19 cellular contexts compared by ENCODE assay signal in genomic region chr12:105222726-105223357, GRCh38. TPM values are rescaled to one million over a fixed set of nuclear protein-coding genes. Genes with fewer than 3 reads are reported as not detected.
DNase-seq lines count a peak whose midpoint lies in the region; ATAC-seq and TF ChIP-seq lines count a peak whose summit lies in the region.
"Had no signal": no experiment of that assay in that cellular context is flagged by ENCODE, and none has a peak within 500 bp of the region (broad histone marks: within the 10 kb centered on the region; RNA-seq: fewer than 3 reads in every experiment).

No MANE protein-coding gene starts in this region.

- H4K8ac ChIP-seq in neuronal stem cell (ENCODE audit: low read depth, low read length): no peak overlapping the region

- H3K27me3 Mint-ChIP-seq in T-helper 17 cell (no peaks in the 10 kb centered on the region), endothelial cell (ENCODE audit: unreplicated experiment) (peaks cover 9% of the 10 kb centered on the region)
- H3K27me3 Mint-ChIP-seq: activated CD4-positive, alpha-beta memory T cell treated with anti-CD3 and anti-CD28 coated beads, Interleukin-2, amount 10 ng/mL, durations not matched to agents 7 days and 5 days; stimulated activated naive CD8-positive, alpha-beta T cell treated with anti-CD3 and anti-CD28 coated beads, Interleukin-15, amount 100 ng/mL, for 72 hours had no signal

- H2AK5ac ChIP-seq in neuronal stem cell (ENCODE audit: low read depth, low read length): no peak overlapping the region

- no peak overlapping the region for H3K4me3 ChIP-seq in neuronal stem cell (ENCODE audit: low read length in 2 of 2)
- H3K4me3 ChIP-seq: GM23338, heart right ventricle, mucosa of descending colon had no signal

- H3K27me3 ChIP-seq in neuronal stem cell (ENCODE audit: control insufficient read depth in 3 of 3, insufficient read depth in 3 of 3, low read depth in 1 of 3, low read length in 3 of 3): no peaks in the 10 kb centered on the region
- H3K27me3 ChIP-seq: heart right ventricle had no signal

- no CpG with 5 or more reads among the region's 13 CpGs for WGBS in neuronal stem cell (ENCODE audit: extremely low coverage in 2 of 2, insufficient read length in 2 of 2, insufficient replicate concordance in 1 of 2), 2 donors

- H2BK12ac ChIP-seq in neuronal stem cell (ENCODE audit: low read length): no peak overlapping the region

- H3K4me3 Mint-ChIP-seq in T-helper 17 cell: peak overlapping the region; percentile 25
- peak overlapping the region; percentile 26 for H3K4me3 Mint-ChIP-seq in endothelial cell (ENCODE audit: unreplicated experiment)
- H3K4me3 Mint-ChIP-seq in stimulated activated effector memory CD8-positive, alpha-beta T cell treated with anti-CD3 and anti-CD28 coated beads, Interleukin-12 subunit alpha, Interleukin-12 subunit beta, amount 100 ng/mL, for 72 hours: no peak overlapping the region
- H3K4me3 Mint-ChIP-seq: activated CD4-positive, alpha-beta memory T cell treated with anti-CD3 and anti-CD28 coated beads, Interleukin-2, amount 10 ng/mL, durations not matched to agents 7 days and 5 days; activated T-cell treated with anti-CD3 and anti-CD28 coated beads, Interleukin-2, amount 50 U/mL, for 4 hours; GM23338; neural crest cell; stimulated activated naive CD8-positive, alpha-beta T cell treated with anti-CD3 and anti-CD28 coated beads, Interleukin-15, amount 100 ng/mL, for 72 hours had no signal

- no peak overlapping the region for H3K18ac ChIP-seq in neuronal stem cell (ENCODE audit: low read length)

- no peak for ATAC-seq in T-helper 17 cell
- no peak for ATAC-seq in stimulated activated effector memory CD8-positive, alpha-beta T cell treated with anti-CD3 and anti-CD28 coated beads, Interleukin-12 subunit alpha, Interleukin-12 subunit beta, amount 100 ng/mL, for 72 hours
- no peak for ATAC-seq in GM18909 (IDR thresholded peaks at IDR 0.05; ENCODE audit: poor library complexity, unreplicated experiment)
- ATAC-seq in GM18511 (IDR thresholded peaks at IDR 0.05; ENCODE audit: unreplicated experiment): no peak
- ATAC-seq in HG02885 (IDR thresholded peaks at IDR 0.05; ENCODE audit: poor library complexity, unreplicated experiment): no peak
- ATAC-seq: activated T-cell treated with anti-CD3 and anti-CD28 coated beads, Interleukin-2, amount 50 U/mL, for 4 hours; heart right ventricle; stimulated activated naive CD8-positive, alpha-beta T cell treated with anti-CD3 and anti-CD28 coated beads, Interleukin-15, amount 100 ng/mL, for 72 hours had no signal

- H3K4me1 Mint-ChIP-seq in T-helper 17 cell (peaks cover 28% of the 10 kb centered on the region), endothelial cell (ENCODE audit: unreplicated experiment) (peaks cover 61% of the 10 kb centered on the region)
- peaks cover 50% of the 10 kb centered on the region for H3K4me1 Mint-ChIP-seq in stimulated activated effector memory CD8-positive, alpha-beta T cell treated with anti-CD3 and anti-CD28 coated beads, Interleukin-12 subunit alpha, Interleukin-12 subunit beta, amount 100 ng/mL, for 72 hours

- no peak overlapping the region for H2BK120ac ChIP-seq in neuronal stem cell (ENCODE audit: low read depth, low read length)

- no peak overlapping the region for H4K91ac ChIP-seq in neuronal stem cell (ENCODE audit: low read depth, low read length, poor library complexity)

- H3K4me1 ChIP-seq in neuronal stem cell (ENCODE audit: control insufficient read depth in 2 of 2, insufficient read depth in 1 of 2, low read depth in 1 of 2, low read length in 2 of 2): no peaks in the 10 kb centered on the region

- TF ChIP-seq CTCF in endothelial cell (IDR thresholded peaks at IDR 0.05; ENCODE audit: unreplicated experiment): no peak

- no peaks in the 10 kb centered on the region for H3K9me3 Mint-ChIP-seq in endothelial cell (ENCODE audit: unreplicated experiment)
- H3K9me3 Mint-ChIP-seq in stimulated activated effector memory CD8-positive, alpha-beta T cell treated with anti-CD3 and anti-CD28 coated beads, Interleukin-12 subunit alpha, Interleukin-12 subunit beta, amount 100 ng/mL, for 72 hours: no peaks in the 10 kb centered on the region
- H3K9me3 Mint-ChIP-seq: activated CD4-positive, alpha-beta memory T cell treated with anti-CD3 and anti-CD28 coated beads, Interleukin-2, amount 10 ng/mL, durations not matched to agents 7 days and 5 days; activated T-cell treated with anti-CD3 and anti-CD28 coated beads, Interleukin-2, amount 50 U/mL, for 4 hours; GM23338; neural crest cell; stimulated activated naive CD8-positive, alpha-beta T cell treated with anti-CD3 and anti-CD28 coated beads, Interleukin-15, amount 100 ng/mL, for 72 hours had no signal

- H3K27ac ChIP-seq in neuronal stem cell (replicated peaks; ENCODE audit: low read length): no peak overlapping the region

- H3K27ac Mint-ChIP-seq in T-helper 17 cell (no peak overlapping the region), endothelial cell (ENCODE audit: unreplicated experiment) (peak overlapping the region; percentile 49)
- peak overlapping the region; percentile 27 for H3K27ac Mint-ChIP-seq in stimulated activated effector memory CD8-positive, alpha-beta T cell treated with anti-CD3 and anti-CD28 coated beads, Interleukin-12 subunit alpha, Interleukin-12 subunit beta, amount 100 ng/mL, for 72 hours
- H3K27ac Mint-ChIP-seq: activated CD4-positive, alpha-beta memory T cell treated with anti-CD3 and anti-CD28 coated beads, Interleukin-2, amount 10 ng/mL, durations not matched to agents 7 days and 5 days had no signal

- H3K9ac ChIP-seq in neuronal stem cell (ENCODE audit: low read depth, low read length, poor library complexity): no peak overlapping the region

- no peaks in the 10 kb centered on the region for H3K9me3 ChIP-seq in T-helper 17 cell (ENCODE audit: control insufficient read depth, low read length, poor library complexity, severe bottlenecking)
- no peaks in the 10 kb centered on the region for H3K9me3 ChIP-seq in neuronal stem cell (replicated peaks in 1 of 2; ENCODE audit: control insufficient read depth in 2 of 2, insufficient read depth in 1 of 2, low read depth in 1 of 2, low read length in 2 of 2)
- H3K9me3 ChIP-seq: heart right ventricle, mucosa of descending colon had no signal

- H3K79me1 ChIP-seq in neuronal stem cell (ENCODE audit: low read depth, low read length): no peaks in the 10 kb centered on the region

- H3K36me3 ChIP-seq in neuronal stem cell (replicated peaks in 1 of 2; ENCODE audit: control insufficient read depth in 2 of 2, insufficient read depth in 2 of 2, low read length in 2 of 2): peaks cover 4 to 90% of the 10 kb centered on the region in 2 donors

- no peak overlapping the region for H3K14ac ChIP-seq in neuronal stem cell (ENCODE audit: low read length)

- H3K23ac ChIP-seq in neuronal stem cell (ENCODE audit: low read depth, low read length, poor library complexity): no peak overlapping the region

- no peak overlapping the region for H3K4me2 ChIP-seq in neuronal stem cell (ENCODE audit: insufficient read depth, low read length, poor library complexity, severe bottlenecking)
- H3K4me2 ChIP-seq: GM23338 had no signal

- no peak overlapping the region for H3K4ac ChIP-seq in neuronal stem cell (ENCODE audit: low read length)

- no peak overlapping the region for H2AFZ ChIP-seq in neuronal stem cell (ENCODE audit: low read length)
- H2AFZ ChIP-seq: GM23338 had no signal

- DNase-seq in CD1c-positive myeloid dendritic cell (ENCODE audit: extremely low spot score): peak; percentile 53
- no peak for DNase-seq in T-helper 17 cell
- no peak for DNase-seq in endothelial cell (ENCODE audit: low spot score)
- no peak for DNase-seq in stimulated activated effector memory CD8-positive, alpha-beta T cell treated with anti-CD3 and anti-CD28 coated beads, Interleukin-12 subunit alpha, Interleukin-12 subunit beta, amount 100 ng/mL, for 72 hours (ENCODE audit: low spot score in 2 of 2)
- no peak for DNase-seq in neuronal stem cell (ENCODE audit: low spot score)
- DNase-seq: activated CD4-positive, alpha-beta memory T cell treated with anti-CD3 and anti-CD28 coated beads, Interleukin-2, amount 10 ng/mL, durations not matched to agents 7 days and 5 days; activated naive CD4-positive, alpha-beta T cell treated with anti-CD3 and anti-CD28 coated beads, Interleukin-2, amount 50 U/mL, for 16 hours; activated T-cell treated with anti-CD3 and anti-CD28 coated beads, Interleukin-2, amount 50 U/mL, for 4 hours; GDM1; heart right ventricle; mucosa of descending colon; NCI-H1694 treated with DMSO at 0.1 percent for 48 hours; stimulated activated CD4-positive, alpha-beta T cell treated with anti-CD3 and anti-CD28 coated beads, Interleukin-4, amount 100 ng/mL, for 24 hours; stimulated activated naive CD8-positive, alpha-beta T cell treated with anti-CD3 and anti-CD28 coated beads, Interleukin-15, amount 100 ng/mL, for 72 hours had no signal

- no peak overlapping the region for H2BK5ac ChIP-seq in neuronal stem cell (ENCODE audit: low read length)

- no peak overlapping the region for H2BK15ac ChIP-seq in neuronal stem cell (ENCODE audit: low read length)

- H3K36me3 Mint-ChIP-seq in T-helper 17 cell (ENCODE audit: low read depth) (peaks cover 22% of the 10 kb centered on the region), endothelial cell (ENCODE audit: low read depth, unreplicated experiment) (peaks cover 39% of the 10 kb centered on the region)
- peaks cover 52% of the 10 kb centered on the region for H3K36me3 Mint-ChIP-seq in stimulated activated effector memory CD8-positive, alpha-beta T cell treated with anti-CD3 and anti-CD28 coated beads, Interleukin-12 subunit alpha, Interleukin-12 subunit beta, amount 100 ng/mL, for 72 hours

RNA-seq across cellular contexts. Expression of gene APPL2, which starts 13.1 kb away (rescaled TPM):
- 10 to 100 TPM; 39.1 to 44.2 TPM for total RNA-seq in T-helper 17 cell
- 44.7 TPM for total RNA-seq in endothelial cell (ENCODE audit: unreplicated experiment)
- 30.1 TPM for polyA plus RNA-seq in neuronal stem cell (2013, experiment 1 of 2)
- 30.2 TPM for polyA plus RNA-seq in neuronal stem cell (2013, experiment 2 of 2)
